8 cellular contexts compared by ENCODE assay signal in genomic region chr7:5420108-5420840, GRCh38. TPM values are rescaled to one million over a fixed set of nuclear protein-coding genes. Genes with fewer than 3 reads are reported as not detected.
DNase-seq lines count a peak whose midpoint lies in the region; ATAC-seq and TF ChIP-seq lines count a peak whose summit lies in the region.

No MANE protein-coding gene starts in this region.

- H3K4me3 ChIP-seq in CD8-positive, alpha-beta T cell (ENCODE audit: low read depth, low read length), result peak overlapping the region; percentile 50
- H3K4me3 ChIP-seq in dorsolateral prefrontal cortex (peak overlapping the region; percentile 69 to 99 (median 90)), upper lobe of left lung (peak overlapping the region; percentile 40 to 89 (median 66))

- peaks cover 62% of the 10 kb centered on the region for H3K27me3 ChIP-seq in CD8-positive, alpha-beta T cell (ENCODE audit: insufficient read depth, low read length)
- H3K27me3 ChIP-seq in dorsolateral prefrontal cortex (no peaks in the 10 kb centered on the region), upper lobe of left lung (no peaks in the 10 kb centered on the region)

- H3K9me3 ChIP-seq in CD8-positive, alpha-beta T cell (ENCODE audit: low read length), result no peaks in the 10 kb centered on the region
- no peaks in the 10 kb centered on the region for H3K9me3 ChIP-seq in upper lobe of left lung

- no peaks in the 10 kb centered on the region for H3K36me3 Mint-ChIP-seq in CD8-positive, alpha-beta T cell
- no peaks in the 10 kb centered on the region for H3K36me3 Mint-ChIP-seq in mesothelial cell of epicardium

- POLR2A ChIA-PET in CD8-positive, alpha-beta T cell (lab: Charles Lee), result interaction anchor here (0.9 kb wide), 1 partner anchor 24 kb away, joined by 3 read pairs; no protein-coding TSS in a partner anchor

- TF ChIP-seq POLR2A in upper lobe of left lung (IDR thresholded peaks at IDR 0.05), result peak in 2 of 4 donors; percentile 6 to 15

- no peak overlapping the region for H3K27ac Mint-ChIP-seq in CD8-positive, alpha-beta T cell
- peak overlapping the region; percentile 92 for H3K27ac Mint-ChIP-seq in mesothelial cell of epicardium

- peak overlapping the region; percentile 68 for H3K4me3 Mint-ChIP-seq in CD8-positive, alpha-beta T cell
- H3K4me3 Mint-ChIP-seq in mesothelial cell of epicardium, result peak overlapping the region; percentile 86

- peaks cover 43% of the 10 kb centered on the region for H3K4me1 Mint-ChIP-seq in CD8-positive, alpha-beta T cell (ENCODE audit: low read depth)
- peaks cover 26% of the 10 kb centered on the region for H3K4me1 Mint-ChIP-seq in mesothelial cell of epicardium

- intact Hi-C loops in CD8-positive, alpha-beta T cell (cut with DNase I, micrococcal nuclease), result no loop called here
- intact Hi-C loops in dorsolateral prefrontal cortex (cut with DNase I), result loop anchor here in 1 of 2 donors (5.0 kb wide), 1 partner anchor 53 kb away; no protein-coding TSS in a partner anchor

- H3K27me3 Mint-ChIP-seq in CD8-positive, alpha-beta T cell (ENCODE audit: low read depth), result peaks cover 54% of the 10 kb centered on the region
- no peaks in the 10 kb centered on the region for H3K27me3 Mint-ChIP-seq in mesothelial cell of epicardium (ENCODE audit: low read depth)

- no peak overlapping the region for H3K27ac ChIP-seq in CD8-positive, alpha-beta T cell (ENCODE audit: low read depth, low read length)
- H3K27ac ChIP-seq in dorsolateral prefrontal cortex, result peak overlapping the region; percentile 66 to 100 (median 100)
- H3K27ac ChIP-seq in upper lobe of left lung, result peak overlapping the region; percentile 99

- peaks cover 61% of the 10 kb centered on the region for H3K4me1 ChIP-seq in CD8-positive, alpha-beta T cell (ENCODE audit: insufficient read depth, low read length)
- H3K4me1 ChIP-seq in upper lobe of left lung, result peaks cover 20 to 40% (median 25%) of the 10 kb centered on the region in 4 donors

- H3K36me3 ChIP-seq in CD8-positive, alpha-beta T cell (ENCODE audit: insufficient read depth, low read length), result no peaks in the 10 kb centered on the region
- no peaks in the 10 kb centered on the region for H3K36me3 ChIP-seq in upper lobe of left lung

- TF ChIP-seq CTCF in CD8-positive, alpha-beta T cell (IDR thresholded peaks at IDR 0.05), result no peak
- TF ChIP-seq CTCF in dorsolateral prefrontal cortex (IDR thresholded peaks at IDR 0.05 in 54 of 56, conservative IDR thresholded peaks at IDR 0.05 in 2 of 56; ENCODE audit: low read depth in 1 of 56, partially characterized antibody in 56 of 56) (no peak), mesothelial cell of epicardium (IDR thresholded peaks at IDR 0.05; ENCODE audit: unreplicated experiment) (no peak), upper lobe of left lung (IDR thresholded peaks at IDR 0.05) (no peak)

- CTCF ChIA-PET in CD8-positive, alpha-beta T cell (lab: Charles Lee), result interaction anchor here (1.3 kb wide), 1 partner anchor 54 kb away, joined by 4 read pairs; no protein-coding TSS in a partner anchor

- WGBS in upper lobe of left lung, 2 donors, result 1 to 2% methylated on average over 14 to 35 of the region's 75 CpGs

- no peak for ATAC-seq in CD8-positive, alpha-beta T cell
- ATAC-seq in upper lobe of left lung (ENCODE audit: low FRiP score in 2 of 2), result peak in 1 of 2 donors; percentile 0

- no peak for TF ChIP-seq EP300 in upper lobe of left lung (IDR thresholded peaks at IDR 0.05)

- no peaks in the 10 kb centered on the region for H3K9me3 Mint-ChIP-seq in CD8-positive, alpha-beta T cell
- no peaks in the 10 kb centered on the region for H3K9me3 Mint-ChIP-seq in mesothelial cell of epicardium

- no peak for DNase-seq in CD8-positive, alpha-beta T cell
- DNase-seq in OCI-M1 (lab: John Stamatoyannopoulos, UW), result peak; percentile 17
- peak in 5 of 10 donors; percentile 31 to 64 (median 56) for DNase-seq in dorsolateral prefrontal cortex
- DNase-seq in mesothelial cell of epicardium (ENCODE audit: low spot score in 2 of 2, unreplicated experiment in 2 of 2), result peak in 1 of 2 experiments; percentile 58
- peak in 1 of 2 donors; percentile 89 for DNase-seq in upper lobe of left lung
- no peak for DNase-seq in stimulated activated CD4-positive, alpha-beta T cell treated with anti-CD3 and anti-CD28 coated beads, Interleukin-4, amount 100 ng/mL, for 1 hour
- no peak for DNase-seq in COR-L47 (lab: John Stamatoyannopoulos, UW)
- DNase-seq in middle frontal gyrus (ENCODE audit: extremely low spot score, low spot score), result no peak

RNA-seq across cellular contexts. Expression of gene TNRC18, which starts 3.4 kb away (rescaled TPM):
- total RNA-seq in CD8-positive, alpha-beta T cell, result 100 to 1,000 TPM in 1 of 2 experiments, 10 to 100 TPM in 1; 87.0 to 107 TPM
- total RNA-seq in dorsolateral prefrontal cortex (100 to 1,000 TPM in 42 of 120 experiments, 10 to 100 TPM in 78; 56.1 to 138 (median 94.7) TPM), mesothelial cell of epicardium (151 to 171 TPM (median 166 TPM) in 3 replicates), upper lobe of left lung (100 to 1,000 TPM; 101 to 617 (median 128) TPM)
